Comparison of ENCODE assay signal across 1 cellular context in genomic region chr1:27321813-27322568, GRCh38.
TF ChIP-seq lines count a peak whose summit lies in the region.

Gene TMEM222, plus strand, starts transcription at chr1:27322163. Its CDS starts 35 bp downstream, at chr1:27322198.

TF ChIP-seq in HepG2, 621 proteins besides CTCF, POLR2A, EP300 and RAD21 (continued from another document and continues in another):
- TF ChIP-seq ARNT2 (CRISPR knock-in tag; IDR thresholded peaks at IDR 0.05; ENCODE audit: low read depth) (peak; percentile 93), TERF1 (CRISPR knock-in tag; IDR thresholded peaks at IDR 0.05) (no peak), ZNF614 (CRISPR knock-in tag; IDR thresholded peaks at IDR 0.05; ENCODE audit: borderline replicate concordance) (peak; percentile 84), ZBTB7A (CRISPR knock-in tag; IDR thresholded peaks at IDR 0.05) (0 out of 2 replicates have a peak, but pooled peaks have one; percentile 20), ZNF737 (CRISPR knock-in tag; IDR thresholded peaks at IDR 0.05; ENCODE audit: borderline replicate concordance) (no peak), ZSCAN30 (CRISPR knock-in tag; IDR thresholded peaks at IDR 0.05) (no peak), TEAD2 (CRISPR knock-in tag; IDR thresholded peaks at IDR 0.05) (no peak), IRF9 (CRISPR knock-in tag; IDR thresholded peaks at IDR 0.05; ENCODE audit: borderline replicate concordance) (peak; percentile 99; the same call in 1 of the 2 replicates), RBM22 (optimal IDR thresholded peaks at IDR 0.05; ENCODE audit: low read length) (no peak), DNMT3B (CRISPR knock-in tag; conservative IDR thresholded peaks at IDR 0.05) (no peak), KDM2A (CRISPR knock-in tag; IDR thresholded peaks at IDR 0.05; ENCODE audit: borderline replicate concordance, low read depth) (peak; percentile 96), MED13 (CRISPR knock-in tag; IDR thresholded peaks at IDR 0.05) (peak; percentile 49; the same call in 1 of the 2 replicates), CCAR2 (optimal IDR thresholded peaks at IDR 0.05; ENCODE audit: low read depth, low read length) (peak; percentile 67), FUBP1 (CRISPR knock-in tag; IDR thresholded peaks at IDR 0.05; ENCODE audit: borderline replicate concordance) (no peak), ZNF558 (CRISPR knock-in tag; IDR thresholded peaks at IDR 0.05; ENCODE audit: borderline replicate concordance) (peak; percentile 48; the same call in 1 of the 2 replicates), ZNF564 (CRISPR knock-in tag; IDR thresholded peaks at IDR 0.05) (peak; percentile 87), CCDC6 (CRISPR knock-in tag; IDR thresholded peaks at IDR 0.05) (peak; percentile 85; the same call in 1 of the 2 replicates), PRDM10 (CRISPR knock-in tag; IDR thresholded peaks at IDR 0.05; ENCODE audit: low read depth) (peak; percentile 81; the same call in 1 of the 2 replicates), ATF7 (IDR thresholded peaks at IDR 0.05) (no peak), ATF7 (CRISPR knock-in tag; IDR thresholded peaks at IDR 0.05) (peak; percentile 68), ZBTB34 (CRISPR knock-in tag; IDR thresholded peaks at IDR 0.05) (peak; percentile 68; the same call in 1 of the 2 replicates), AGO2 (optimal IDR thresholded peaks at IDR 0.05; ENCODE audit: low read depth, low read length) (peak; percentile 63), ZNF713 (CRISPR knock-in tag; IDR thresholded peaks at IDR 0.05) (peak; percentile 40; the same call in 1 of the 2 replicates), DMTF1 (CRISPR knock-in tag; IDR thresholded peaks at IDR 0.05) (no peak), ZNF703 (CRISPR knock-in tag; IDR thresholded peaks at IDR 0.05; ENCODE audit: borderline replicate concordance) (no peak; the same call in 1 of the 2 replicates), ZNF792 (CRISPR knock-in tag; IDR thresholded peaks at IDR 0.05) (peak; percentile 85; the same call in 1 of the 2 replicates), ZNF143 (CRISPR knock-in tag; IDR thresholded peaks at IDR 0.05) (peak; percentile 58; the same call in 1 of the 2 replicates), HNF4A (CRISPR knock-in tag; IDR thresholded peaks at IDR 0.05) (no peak; the same call in none of the 2 replicates), ZNF333 (CRISPR knock-in tag; IDR thresholded peaks at IDR 0.05; ENCODE audit: borderline replicate concordance) (no peak; the same call in 1 of the 2 replicates), ZKSCAN5 (CRISPR knock-in tag; IDR thresholded peaks at IDR 0.05) (no peak), ZMYM4 (CRISPR knock-in tag; IDR thresholded peaks at IDR 0.05) (peak; percentile 97), ZNF101 (CRISPR knock-in tag; IDR thresholded peaks at IDR 0.05; ENCODE audit: borderline replicate concordance, low read depth) (no peak), ZNF414 (CRISPR knock-in tag; IDR thresholded peaks at IDR 0.05) (peak; percentile 91), NFAT5 (CRISPR knock-in tag; IDR thresholded peaks at IDR 0.05) (no peak; the same call in 1 of the 2 replicates), ZNF512B (CRISPR knock-in tag; IDR thresholded peaks at IDR 0.05; ENCODE audit: borderline replicate concordance) (no peak), SIN3A (IDR thresholded peaks at IDR 0.05; ENCODE audit: borderline replicate concordance, low read depth, low read length) (peak; percentile 86; the same call in 1 of the 2 replicates), ZNF367 (CRISPR knock-in tag; IDR thresholded peaks at IDR 0.05; ENCODE audit: borderline replicate concordance) (no peak), MEIS2 (CRISPR knock-in tag; IDR thresholded peaks at IDR 0.05) (peak; percentile 68; the same call in 1 of the 2 replicates), RFX3 (CRISPR knock-in tag; IDR thresholded peaks at IDR 0.05) (peak; percentile 52; the same call in 1 of the 2 replicates), GABPB1 (CRISPR knock-in tag; IDR thresholded peaks at IDR 0.05) (peak; percentile 99)
